8 cellular contexts compared by ENCODE assay signal in the genomic region with DNA sequence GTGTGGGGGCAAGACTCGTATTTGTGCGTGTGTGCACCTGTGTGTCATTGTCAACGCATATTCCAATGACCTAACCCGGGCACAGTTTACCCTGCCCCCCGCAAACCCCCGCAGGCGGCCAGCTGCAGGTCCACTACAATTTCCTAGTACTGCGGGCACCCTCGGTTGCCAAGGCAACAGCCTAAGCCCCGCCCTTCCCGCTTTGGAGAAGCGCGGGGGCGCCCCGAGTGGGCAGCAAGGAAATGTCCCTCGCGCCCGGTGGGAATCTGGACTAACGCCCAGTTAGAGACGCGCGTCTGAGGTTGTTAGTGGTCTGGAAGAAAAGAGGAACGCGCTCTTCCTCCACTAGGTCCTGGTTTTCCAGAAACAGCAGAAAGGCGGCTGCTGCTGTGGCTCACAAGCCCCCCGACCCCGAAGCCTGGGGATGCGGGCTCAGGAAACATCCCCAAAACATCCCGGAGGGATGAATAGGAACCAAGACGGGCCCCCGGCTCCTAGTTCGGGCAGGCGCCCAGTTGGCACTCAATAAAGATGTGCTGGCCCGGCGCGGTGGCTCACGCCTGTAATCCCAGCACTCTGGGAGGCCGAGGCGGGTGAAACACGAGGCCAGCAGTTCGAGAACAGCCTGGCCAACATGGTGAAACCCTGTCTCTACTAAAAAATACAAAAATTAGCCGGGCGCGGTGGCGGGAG. TPM values are rescaled to one million over a fixed set of nuclear protein-coding genes. Genes with fewer than 3 reads are reported as not detected.
A peak's percentile ranks its signal among the peaks of the same experiment; 100 is the strongest.
DNase-seq lines count a peak whose midpoint lies in the region; ATAC-seq and TF ChIP-seq lines count a peak whose summit lies in the region.

No MANE protein-coding gene starts in this region.

- no peak for TF ChIP-seq CTCF in WTC11 (IDR thresholded peaks at IDR 0.05)
- TF ChIP-seq CTCF in uterus (IDR thresholded peaks at IDR 0.05): no peak

- H3K27me3 Mint-ChIP-seq in WTC11 (ENCODE audit: low read depth): peaks cover 43% of the 10 kb centered on the region
- H3K27me3 Mint-ChIP-seq in naive thymus-derived CD4-positive, alpha-beta T cell: no peaks in the 10 kb centered on the region

- H3K4me1 Mint-ChIP-seq in WTC11: peaks cover 16% of the 10 kb centered on the region
- H3K4me1 Mint-ChIP-seq in naive thymus-derived CD4-positive, alpha-beta T cell: peaks cover 27 to 48% (median 32%) of the 10 kb centered on the region in 7 donors

- H3K27ac ChIP-seq in naive thymus-derived CD4-positive, alpha-beta T cell (ENCODE audit: low read depth, low read length): peak overlapping the region; percentile 77
- H3K27ac ChIP-seq in uterus: peak overlapping the region; percentile 91 to 97

- CTCF ChIA-PET in WTC11 (lab: Charles Lee): interaction anchor here (1.0 to 4.4 kb wide), 4 partner anchors 12 to 33 kb away, joined by 3 to 60 read pairs (median 33); a partner anchor contains a TSS
- CTCF ChIA-PET in naive thymus-derived CD4-positive, alpha-beta T cell (lab: Charles Lee): no interaction called here

- TF ChIP-seq POLR2A in uterus (IDR thresholded peaks at IDR 0.05): no peak

- H3K9me3 ChIP-seq in naive thymus-derived CD4-positive, alpha-beta T cell (ENCODE audit: control insufficient read depth in 2 of 3, low read length in 3 of 3): no peaks in the 10 kb centered on the region
- no peaks in the 10 kb centered on the region for H3K9me3 ChIP-seq in uterus

- H3K4me3 ChIP-seq in naive thymus-derived CD4-positive, alpha-beta T cell (ENCODE audit: low read length): peak overlapping the region; percentile 82
- H3K4me3 ChIP-seq in uterus: peak overlapping the region; percentile 58 to 96

- intact Hi-C loops in naive thymus-derived CD4-positive, alpha-beta T cell (cut with micrococcal nuclease): loop anchor here (1.0 to 5.0 kb wide), 5 partner anchors 7 to 221 kb away; a partner anchor contains a TSS
- intact Hi-C loops in uterus (cut with DNase I; ENCODE audit: low total_unique reads): no loop called here

- no peaks in the 10 kb centered on the region for H3K9me3 Mint-ChIP-seq in WTC11
- no peaks in the 10 kb centered on the region for H3K9me3 Mint-ChIP-seq in naive thymus-derived CD4-positive, alpha-beta T cell

- H3K27me3 ChIP-seq in naive thymus-derived CD4-positive, alpha-beta T cell (ENCODE audit: control insufficient read depth in 2 of 2, insufficient read depth in 2 of 2, low read length in 2 of 2): no peaks in the 10 kb centered on the region
- no peaks in the 10 kb centered on the region for H3K27me3 ChIP-seq in uterus

- peak overlapping the region; percentile 69 for H3K4me3 Mint-ChIP-seq in WTC11
- H3K4me3 Mint-ChIP-seq in naive thymus-derived CD4-positive, alpha-beta T cell: peak overlapping the region; percentile 83 to 94 (median 90)

- ATAC-seq in WTC11 (no peak), HG03095 (IDR thresholded peaks at IDR 0.05; ENCODE audit: unreplicated experiment) (no peak)
- ATAC-seq in naive thymus-derived CD4-positive, alpha-beta T cell: no peak

- H3K4me1 ChIP-seq in naive thymus-derived CD4-positive, alpha-beta T cell (ENCODE audit: control insufficient read depth in 2 of 2, insufficient read depth in 2 of 2, low read length in 2 of 2): peaks cover 9 to 21% of the 10 kb centered on the region in 2 donors
- H3K4me1 ChIP-seq in uterus: peaks cover 0 to 8% of the 10 kb centered on the region in 2 donors

- no peaks in the 10 kb centered on the region for H3K36me3 Mint-ChIP-seq in WTC11
- H3K36me3 Mint-ChIP-seq in naive thymus-derived CD4-positive, alpha-beta T cell: peaks cover 0 to 3% (median 0%) of the 10 kb centered on the region in 5 donors

- DNase-seq in C1 segment of cervical spinal cord (lab: John Stamatoyannopoulos, UW) (peak in 12 of 14 donors; percentile 47 to 95 (median 64)), HT1080 (ENCODE audit: low read depth) (peak; percentile 43), WTC11 (ENCODE audit: low spot score) (peak; percentile 75), fibroblast of peridontal ligament (ENCODE audit: extremely low read depth) (peak; percentile 65), uterus (peak; percentile 78 to 84), NCI-H2107 treated with DMSO at 0.1 percent for 48 hours (lab: John Stamatoyannopoulos, UW; ENCODE audit: unreplicated experiment) (no peak)
- DNase-seq in naive thymus-derived CD4-positive, alpha-beta T cell: no peak

- H3K36me3 ChIP-seq in naive thymus-derived CD4-positive, alpha-beta T cell (ENCODE audit: control insufficient read depth in 2 of 3, insufficient read depth in 3 of 3, low read length in 3 of 3): peaks cover 0 to 9% (median 0%) of the 10 kb centered on the region in 3 experiments
- no peaks in the 10 kb centered on the region for H3K36me3 ChIP-seq in uterus

- POLR2A ChIA-PET in WTC11 (lab: Charles Lee): no interaction called here
- POLR2A ChIA-PET in naive thymus-derived CD4-positive, alpha-beta T cell (lab: Charles Lee): interaction anchor here (0.6 to 4.3 kb wide), 5 partner anchors 8 to 80 kb away, joined by 3 to 34 read pairs (median 4); a partner anchor contains a TSS

- no peak overlapping the region for H3K27ac Mint-ChIP-seq in WTC11
- peak overlapping the region; percentile 54 to 90 (median 89) for H3K27ac Mint-ChIP-seq in naive thymus-derived CD4-positive, alpha-beta T cell

TF ChIP-seq in WTC11, 78 proteins besides CTCF, POLR2A, EP300 and RAD21:
- TF ChIP-seq SP1 (CRISPR knock-in tag; conservative IDR thresholded peaks at IDR 0.05): 0 out of 2 replicates have a peak, but pooled peaks have one; percentile 21
- TF ChIP-seq, protein P1, sequence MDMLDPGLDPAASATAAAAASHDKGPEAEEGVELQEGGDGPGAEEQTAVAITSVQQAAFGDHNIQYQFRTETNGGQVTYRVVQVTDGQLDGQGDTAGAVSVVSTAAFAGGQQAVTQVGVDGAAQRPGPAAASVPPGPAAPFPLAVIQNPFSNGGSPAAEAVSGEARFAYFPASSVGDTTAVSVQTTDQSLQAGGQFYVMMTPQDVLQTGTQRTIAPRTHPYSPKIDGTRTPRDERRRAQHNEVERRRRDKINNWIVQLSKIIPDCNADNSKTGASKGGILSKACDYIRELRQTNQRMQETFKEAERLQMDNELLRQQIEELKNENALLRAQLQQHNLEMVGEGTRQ (CRISPR knock-in tag; IDR thresholded peaks at IDR 0.05): no peak

RNA-seq across cellular contexts. Expression of a gene that starts 1.1 kb away (rescaled TPM):
- total RNA-seq in HT1080 (2014; rRNA removed; shearing (Covaris generic)): 24.6 and 25.1 TPM in 2 replicates
- 18.2 and 24.4 TPM in 2 replicates for polyA plus RNA-seq in HT1080 (2015; cell fraction: cytosol; rRNA removed)
- 6.6 and 7.2 TPM in 2 replicates for polyA plus RNA-seq in HT1080 (2015; cell fraction: nucleus; rRNA removed)
- total RNA-seq in WTC11 (2021) (3.8 to 5.9 TPM (median 4.5 TPM) in 3 replicates), uterus (10 to 100 TPM in 2 of 4 donors, 1 to 10 TPM in 2; 1.8 to 16.6 (median 10.5) TPM)
- 10 to 100 TPM in 4 of 5 experiments, 1 to 10 TPM in 1; 9.9 to 23.7 (median 14.7) TPM for total RNA-seq in naive thymus-derived CD4-positive, alpha-beta T cell
- polyA plus RNA-seq in naive thymus-derived CD4-positive, alpha-beta T cell: 10 to 100 TPM; 76.3 to 96.9 TPM

RNA-seq across cellular contexts. Expression of a gene that starts 2.2 kb away (rescaled TPM):
- total RNA-seq in HT1080 (2014; rRNA removed; shearing (Covaris generic)): 75.0 and 94.0 TPM in 2 replicates
- 169 and 171 TPM in 2 replicates for polyA plus RNA-seq in HT1080 (2015; cell fraction: cytosol; rRNA removed)
- 119 and 124 TPM in 2 replicates for polyA plus RNA-seq in HT1080 (2015; cell fraction: nucleus; rRNA removed)
- total RNA-seq in WTC11 (2021): 11.8 to 12.6 TPM (median 12.3 TPM) in 3 replicates
- 10 to 100 TPM; 25.0 to 80.8 (median 54.5) TPM for total RNA-seq in naive thymus-derived CD4-positive, alpha-beta T cell
- 10 to 100 TPM; 88.1 to 91.5 TPM for polyA plus RNA-seq in naive thymus-derived CD4-positive, alpha-beta T cell
- total RNA-seq in uterus: 10 to 100 TPM; 15.6 to 52.4 (median 39.6) TPM

RNA-seq across cellular contexts. Expression of a gene that starts 7.3 kb away (rescaled TPM):
- total RNA-seq in HT1080 (2014; rRNA removed; shearing (Covaris generic)): 105 and 171 TPM in 2 replicates
- 96.7 and 110 TPM in 2 replicates for polyA plus RNA-seq in HT1080 (2015; cell fraction: cytosol; rRNA removed)
- polyA plus RNA-seq in HT1080 (2015; cell fraction: nucleus; rRNA removed): 147 and 153 TPM in 2 replicates
- total RNA-seq in WTC11 (2021): 53.8 to 66.3 TPM (median 61.6 TPM) in 3 replicates
- total RNA-seq in naive thymus-derived CD4-positive, alpha-beta T cell: 10 to 100 TPM in 4 of 5 experiments, 1 to 10 TPM in 1; 7.8 to 28.3 (median 12.0) TPM
- polyA plus RNA-seq in naive thymus-derived CD4-positive, alpha-beta T cell: 10 to 100 TPM; 12.4 to 13.3 TPM
- total RNA-seq in uterus: 10 to 100 TPM in 2 of 4 donors, 1 to 10 TPM in 1, not detected in 1; 1.3 to 19.0 (median 12.4) TPM

RNA-seq across cellular contexts. Expression of a gene that starts 8.7 kb away (rescaled TPM):
- 85.6 and 95.9 TPM in 2 replicates for total RNA-seq in HT1080 (2014; rRNA removed; shearing (Covaris generic))
- polyA plus RNA-seq in HT1080 (2015; cell fraction: cytosol; rRNA removed): 82.1 and 92.0 TPM in 2 replicates
- polyA plus RNA-seq in HT1080 (2015; cell fraction: nucleus; rRNA removed): 109 and 114 TPM in 2 replicates
- total RNA-seq in WTC11 (2021): 28.7 to 31.6 TPM (median 30.6 TPM) in 3 replicates
- 10 to 100 TPM; 12.1 to 21.1 (median 15.0) TPM for total RNA-seq in naive thymus-derived CD4-positive, alpha-beta T cell
- 10 to 100 TPM in 1 of 2 donors, 1 to 10 TPM in 1; 8.0 to 10.8 TPM for polyA plus RNA-seq in naive thymus-derived CD4-positive, alpha-beta T cell
- 100 to 1,000 TPM in 2 of 4 donors, 10 to 100 TPM in 2; 39.7 to 261 (median 159) TPM for total RNA-seq in uterus

RNA-seq across cellular contexts. Expression of a gene that starts 19.7 kb away (rescaled TPM):
- 1,388 and 1,455 TPM in 2 replicates for total RNA-seq in HT1080 (2014; rRNA removed; shearing (Covaris generic))
- polyA plus RNA-seq in HT1080 (2015; cell fraction: cytosol; rRNA removed): 1,897 and 2,150 TPM in 2 replicates
- polyA plus RNA-seq in HT1080 (2015; cell fraction: nucleus; rRNA removed): 718 and 788 TPM in 2 replicates
- 1,343 to 1,592 TPM (median 1,542 TPM) in 3 replicates for total RNA-seq in WTC11 (2021)
- 1,000 to 10,000 TPM; 1,152 to 1,744 (median 1,537) TPM for total RNA-seq in naive thymus-derived CD4-positive, alpha-beta T cell
- polyA plus RNA-seq in naive thymus-derived CD4-positive, alpha-beta T cell: 1,000 to 10,000 TPM; 1,720 to 2,133 TPM
- 1,000 to 10,000 TPM in 3 of 4 donors, 100 to 1,000 TPM in 1; 696 to 2,362 (median 1,238) TPM for total RNA-seq in uterus

Comparison
In these comparisons a context has a peak if more than half of its experiments do, and no peak if none do; other contexts are left out.
1. DNase-seq: peak in C1 segment of cervical spinal cord (12 of 14), HT1080 (single experiment), WTC11 (single experiment), fibroblast of peridontal ligament (single experiment) and uterus (2 of 2); none in naive thymus-derived CD4-positive, alpha-beta T cell (0 of 9) and NCI-H2107 treated with DMSO at 0.1 percent for 48 hours (single experiment).